19 cellular contexts compared by ENCODE assay signal in genomic region chr3:43882976-43883680, GRCh38.
"Had no signal": no experiment of that assay in that cellular context is flagged by ENCODE, and none has a peak within 500 bp of the region (broad histone marks: within the 10 kb centered on the region; RNA-seq: fewer than 3 reads in every experiment).

No MANE protein-coding gene starts in this region.

- H3K27me3 ChIP-seq: cardiac muscle cell, esophagus squamous epithelium, hepatocyte had no signal

- H3K36me3 ChIP-seq: cardiac muscle cell, esophagus squamous epithelium had no signal

- H2AFZ ChIP-seq: hepatocyte had no signal

- ATAC-seq: activated T-cell treated with anti-CD3 and anti-CD28 coated beads, Interleukin-2, amount 50 U/mL, for 4 hours; effector memory CD8-positive, alpha-beta T cell; natural killer cell; T-helper 17 cell; WTC11 had no signal

- H3K4me1 ChIP-seq: esophagus squamous epithelium had no signal

- H3K27ac ChIP-seq: cardiac muscle cell, esophagus squamous epithelium, hepatocyte had no signal

- H3K79me2 ChIP-seq: hepatocyte had no signal

- H3K4me3 ChIP-seq: cardiac muscle cell, esophagus squamous epithelium, hepatocyte, lung had no signal

- DNase-seq: activated CD4-positive, alpha-beta T cell treated with anti-CD3 and anti-CD28 coated beads for 4 hours; activated CD8-positive, alpha-beta memory T cell treated with anti-CD3 and anti-CD28 coated beads, Interleukin-2, amount 50 U/mL, for 4 hours; activated effector memory CD4-positive, alpha-beta T cell treated with Interleukin-2 at 50 U/mL for 16 hours; activated T-cell treated with anti-CD3 and anti-CD28 coated beads, Interleukin-2, amount 50 U/mL, for 4 hours; dermis blood vessel endothelial cell; effector memory CD8-positive, alpha-beta T cell; esophagus squamous epithelium; left colon; natural killer cell; posterior cingulate gyrus; stimulated activated CD8-positive, alpha-beta memory T cell treated with anti-CD3 and anti-CD28 coated beads, Interleukin-4, amount 100 ng/mL, for 48 hours; stimulated activated naive CD4-positive, alpha-beta T cell treated with Interleukin-2 at 50 U/mL for 16 hours; T-helper 17 cell had no signal

- H3K36me3 Mint-ChIP-seq: activated naive CD4-positive, alpha-beta T cell treated with anti-CD3 and anti-CD28 coated beads, Interleukin-2, amount 50 U/mL, for 24 hours; natural killer cell; type B pancreatic cell; WTC11 had no signal

- H3K4me2 ChIP-seq: hepatocyte had no signal

- H3K27me3 Mint-ChIP-seq: activated naive CD4-positive, alpha-beta T cell treated with anti-CD3 and anti-CD28 coated beads, Interleukin-2, amount 50 U/mL, for 24 hours had no signal

- H3K27ac Mint-ChIP-seq: activated naive CD4-positive, alpha-beta T cell treated with anti-CD3 and anti-CD28 coated beads, Interleukin-2, amount 50 U/mL, for 24 hours; effector memory CD8-positive, alpha-beta T cell; natural killer cell; T-helper 17 cell; type B pancreatic cell; WTC11 had no signal

- H3K9me3 ChIP-seq: esophagus squamous epithelium had no signal

- H3K4me3 Mint-ChIP-seq: activated naive CD4-positive, alpha-beta T cell treated with anti-CD3 and anti-CD28 coated beads, Interleukin-2, amount 50 U/mL, for 24 hours; activated T-cell treated with anti-CD3 and anti-CD28 coated beads, Interleukin-2, amount 50 U/mL, for 4 hours; effector memory CD8-positive, alpha-beta T cell; natural killer cell; T-helper 17 cell; type B pancreatic cell; WTC11 had no signal

- H3K4me1 Mint-ChIP-seq: activated naive CD4-positive, alpha-beta T cell treated with anti-CD3 and anti-CD28 coated beads, Interleukin-2, amount 50 U/mL, for 24 hours; natural killer cell; T-helper 17 cell had no signal

- H3K9me3 Mint-ChIP-seq: activated naive CD4-positive, alpha-beta T cell treated with anti-CD3 and anti-CD28 coated beads, Interleukin-2, amount 50 U/mL, for 24 hours; activated T-cell treated with anti-CD3 and anti-CD28 coated beads, Interleukin-2, amount 50 U/mL, for 4 hours; effector memory CD8-positive, alpha-beta T cell; natural killer cell; WTC11 had no signal
